ENCODE assay signal across 18 cellular contexts in the genomic region with DNA sequence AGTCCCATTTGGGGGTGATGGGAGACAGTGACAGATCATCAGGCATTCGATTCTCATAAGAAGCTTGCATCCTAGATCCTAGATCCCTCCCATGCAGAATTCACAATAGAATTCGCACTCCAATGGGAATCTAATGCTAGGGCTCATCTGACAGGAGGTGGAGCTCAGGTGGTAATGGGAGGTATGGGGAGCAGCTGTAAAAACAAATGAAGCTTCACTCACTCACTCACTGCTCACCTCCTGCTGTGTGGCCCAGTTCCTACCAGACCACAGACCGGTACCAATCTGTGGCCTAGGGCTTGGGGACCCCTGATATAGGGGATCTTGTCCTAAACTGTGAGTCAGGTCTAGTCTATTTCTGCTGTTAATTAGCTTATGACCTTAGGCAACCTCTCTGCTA.
"Had no signal": no experiment of that assay in that cellular context is flagged by ENCODE, and none has a peak within 500 bp of the region (broad histone marks: within the 10 kb centered on the region; RNA-seq: fewer than 3 reads in every experiment).

No MANE protein-coding gene starts in this region.

- DNase-seq: activated CD4-positive, alpha-beta T cell treated with anti-CD3 and anti-CD28 coated beads for 1 hour; activated CD8-positive, alpha-beta memory T cell treated with anti-CD3 and anti-CD28 coated beads for 24 hours; activated effector memory CD4-positive, alpha-beta T cell treated with anti-CD3 and anti-CD28 coated beads, Interleukin-2, amount 50 U/mL, for 16 hours; activated naive CD4-positive, alpha-beta T cell treated with anti-CD3 and anti-CD28 coated beads, Interleukin-2, amount 50 U/mL, for 16 hours; activated T-cell treated with anti-CD3 and anti-CD28 coated beads, Interleukin-2, amount 50 U/mL, for 72 hours; aorta; dermis blood vessel endothelial cell; effector memory CD4-positive, alpha-beta T cell; esophagus squamous epithelium; kidney glomerular epithelial cell; mesendoderm; natural killer cell; posterior cingulate gyrus; sigmoid colon; stimulated activated naive B cell treated with anti-CD40 and anti-IgM and Interleukin-4, amounts not matched to agents 10 μg/mL and 1 μg/mL and 100 μg/mL, for 72 hours; WERI-Rb-1 had no signal

- H3K9me3 Mint-ChIP-seq: activated T-cell treated with anti-CD3 and anti-CD28 coated beads, Interleukin-2, amount 50 U/mL, for 72 hours; natural killer cell; stimulated activated naive B cell treated with anti-CD40 and anti-IgM and Interleukin-4, amounts not matched to agents 10 μg/mL and 1 μg/mL and 100 μg/mL, for 72 hours had no signal

- H3K4me3 Mint-ChIP-seq: activated T-cell treated with anti-CD3 and anti-CD28 coated beads, Interleukin-2, amount 50 U/mL, for 72 hours; natural killer cell; stimulated activated naive B cell treated with anti-CD40 and anti-IgM and Interleukin-4, amounts not matched to agents 10 μg/mL and 1 μg/mL and 100 μg/mL, for 72 hours had no signal

- H3K4me1 ChIP-seq: esophagus squamous epithelium, sigmoid colon had no signal

- H3K27ac ChIP-seq: esophagus squamous epithelium, sigmoid colon, WERI-Rb-1 had no signal

- H3K36me3 ChIP-seq: esophagus squamous epithelium, heart right ventricle, sigmoid colon, thoracic aorta, WERI-Rb-1 had no signal

- H3K4me3 ChIP-seq: esophagus squamous epithelium, heart right ventricle, sigmoid colon had no signal

- H3K27me3 ChIP-seq: esophagus squamous epithelium, heart right ventricle, sigmoid colon had no signal

- H3K36me3 Mint-ChIP-seq: natural killer cell; stimulated activated naive B cell treated with anti-CD40 and anti-IgM and Interleukin-4, amounts not matched to agents 10 μg/mL and 1 μg/mL and 100 μg/mL, for 72 hours had no signal

- H3K4me1 Mint-ChIP-seq: natural killer cell; stimulated activated naive B cell treated with anti-CD40 and anti-IgM and Interleukin-4, amounts not matched to agents 10 μg/mL and 1 μg/mL and 100 μg/mL, for 72 hours had no signal

- ATAC-seq: activated T-cell treated with anti-CD3 and anti-CD28 coated beads, Interleukin-2, amount 50 U/mL, for 72 hours; natural killer cell; stimulated activated naive B cell treated with anti-CD40 and anti-IgM and Interleukin-4, amounts not matched to agents 10 μg/mL and 1 μg/mL and 100 μg/mL, for 72 hours had no signal

- H3K27ac Mint-ChIP-seq: activated T-cell treated with anti-CD3 and anti-CD28 coated beads, Interleukin-2, amount 50 U/mL, for 72 hours; natural killer cell; stimulated activated naive B cell treated with anti-CD40 and anti-IgM and Interleukin-4, amounts not matched to agents 10 μg/mL and 1 μg/mL and 100 μg/mL, for 72 hours had no signal

- H3K9me3 ChIP-seq: esophagus squamous epithelium, heart right ventricle, sigmoid colon, thoracic aorta had no signal
